8 cellular contexts compared by ENCODE assay signal in genomic region chr1:240226102-240226501, GRCh38.
"Had no signal": no experiment of that assay in that cellular context is flagged by ENCODE, and none has a peak within 500 bp of the region (broad histone marks: within the 10 kb centered on the region; RNA-seq: fewer than 3 reads in every experiment).

No MANE protein-coding gene starts in this region.

- H3K4me2 ChIP-seq: KMS-11 had no signal

- H3K4me3 Mint-ChIP-seq: IgD-negative memory B cell had no signal

- H3K27ac Mint-ChIP-seq: IgD-negative memory B cell had no signal

- DNase-seq: IMR-90, KBM-7, KG1 had no signal

- H3K36me3 Mint-ChIP-seq: IgD-negative memory B cell had no signal

- H3K27ac ChIP-seq: HL-60, KMS-11 had no signal

- ATAC-seq: HepG2, K562 had no signal

- H3K4me3 ChIP-seq: K562 had no signal

- H3K27me3 Mint-ChIP-seq: IgD-negative memory B cell had no signal

- H3K9ac ChIP-seq: KMS-11 had no signal

- H3K4me1 Mint-ChIP-seq: IgD-negative memory B cell had no signal
